ENCODE assay signal across 10 cellular contexts in genomic region chr22:39090426-39091064, GRCh38. TPM values are rescaled to one million over a fixed set of nuclear protein-coding genes. Genes with fewer than 3 reads are reported as not detected.
A peak's percentile ranks its signal among the peaks of the same experiment; 100 is the strongest.
DNase-seq lines count a peak whose midpoint lies in the region; ATAC-seq, FAIRE-seq and TF ChIP-seq lines count a peak whose summit lies in the region.
"Had no signal": no experiment of that assay in that cellular context is flagged by ENCODE, and none has a peak within 500 bp of the region (broad histone marks: within the 10 kb centered on the region; RNA-seq: fewer than 3 reads in every experiment).

No MANE protein-coding gene starts in this region.

- H3K79me2 ChIP-seq in keratinocyte (ENCODE audit: control insufficient read depth, insufficient read depth, low read length): no peaks in the 10 kb centered on the region

- H3K9me3 ChIP-seq in keratinocyte (ENCODE audit: control insufficient read depth, low read depth, low read length) (no peaks in the 10 kb centered on the region), uterus (no peaks in the 10 kb centered on the region)

- no peaks in the 10 kb centered on the region for H3K9me3 Mint-ChIP-seq in activated CD8-positive, alpha-beta memory T cell treated with anti-CD3 and anti-CD28 coated beads, Interleukin-2, amount 10 ng/mL, durations not matched to agents 7 days and 5 days (ENCODE audit: low read depth)

- dilution Hi-C loops in keratinocyte (cut with MboI; ENCODE audit: extremely low pct_ligation_motif_present, low sequenced_read_pairs): no loop called here

- TF ChIP-seq POLR2A in uterus (IDR thresholded peaks at IDR 0.05): no peak

- DNase-seq in LoVo (ENCODE audit: low spot score): peak; percentile 13
- peak; percentile 97 for DNase-seq in activated CD8-positive, alpha-beta memory T cell treated with anti-CD3 and anti-CD28 coated beads, Interleukin-2, amount 10 ng/mL, durations not matched to agents 7 days and 5 days
- DNase-seq in keratinocyte (ENCODE audit: low read depth, low spot score): peak; percentile 86
- DNase-seq in stimulated activated CD8-positive, alpha-beta memory T cell treated with anti-CD3 and anti-CD28 coated beads, Interleukin-7, amount 100 ng/mL, for 1 hour (ENCODE audit: low read depth in 2 of 2): peak; percentile 68 to 76
- no peak for DNase-seq in uterus
- no peak for DNase-seq in NCI-H1436 treated with DMSO at 0.1 percent for 48 hours (lab: John Stamatoyannopoulos, UW)
- no peak for DNase-seq in NCI-H2081 (lab: John Stamatoyannopoulos, UW)
- DNase-seq: Kasumi-1 had no signal

- FAIRE-seq in keratinocyte (lab: Jason Lieb, UNC): peak; percentile 100

- H3K9me1 ChIP-seq in keratinocyte (ENCODE audit: control insufficient read depth, extremely low read depth, insufficient read depth, low read length): no peaks in the 10 kb centered on the region

- H3K4me3 ChIP-seq in keratinocyte (ENCODE audit: control insufficient read depth in 2 of 3, extremely low read depth in 1 of 3, insufficient read depth in 2 of 3, low read depth in 1 of 3, low read length in 3 of 3): peak overlapping the region in 1 of 3 experiments; percentile 24
- no peak overlapping the region for H3K4me3 ChIP-seq in uterus

- TF ChIP-seq CTCF in keratinocyte (optimal IDR thresholded peaks at IDR 0.05 in 1 of 3, IDR thresholded peaks at IDR 0.05 in 1 of 3, conservative IDR thresholded peaks at IDR 0.05 in 1 of 3; ENCODE audit: extremely low read depth in 1 of 3, insufficient read depth in 2 of 3, low read length in 3 of 3) (no peak), uterus (IDR thresholded peaks at IDR 0.05) (no peak)

- H3K27ac ChIP-seq in keratinocyte (ENCODE audit: control insufficient read depth, insufficient read depth, low read length): peak overlapping the region; percentile 16
- no peak overlapping the region for H3K27ac ChIP-seq in uterus

- peaks cover 25% of the 10 kb centered on the region for H3K4me1 ChIP-seq in keratinocyte (ENCODE audit: control insufficient read depth, extremely low read depth, insufficient read depth, low read length)
- no peaks in the 10 kb centered on the region for H3K4me1 ChIP-seq in uterus

- peak; percentile 83 for ATAC-seq in activated CD8-positive, alpha-beta memory T cell treated with anti-CD3 and anti-CD28 coated beads, Interleukin-2, amount 10 ng/mL, durations not matched to agents 7 days and 5 days
- no peak for ATAC-seq in HG03108 (IDR thresholded peaks at IDR 0.05; ENCODE audit: unreplicated experiment)

- H3K4me3 Mint-ChIP-seq in activated CD8-positive, alpha-beta memory T cell treated with anti-CD3 and anti-CD28 coated beads, Interleukin-2, amount 10 ng/mL, durations not matched to agents 7 days and 5 days: peak overlapping the region; percentile 66

- H3K27ac Mint-ChIP-seq in activated CD8-positive, alpha-beta memory T cell treated with anti-CD3 and anti-CD28 coated beads, Interleukin-2, amount 10 ng/mL, durations not matched to agents 7 days and 5 days: peak overlapping the region; percentile 99

- intact Hi-C loops in uterus (cut with DNase I; ENCODE audit: low total_unique reads): no loop called here

- peaks cover 16% of the 10 kb centered on the region for H3K36me3 Mint-ChIP-seq in activated CD8-positive, alpha-beta memory T cell treated with anti-CD3 and anti-CD28 coated beads, Interleukin-2, amount 10 ng/mL, durations not matched to agents 7 days and 5 days

- peaks cover 98% of the 10 kb centered on the region for H3K4me1 Mint-ChIP-seq in activated CD8-positive, alpha-beta memory T cell treated with anti-CD3 and anti-CD28 coated beads, Interleukin-2, amount 10 ng/mL, durations not matched to agents 7 days and 5 days

- H3K36me3 ChIP-seq in keratinocyte (ENCODE audit: control insufficient read depth in 2 of 2, extremely low read depth in 1 of 2, insufficient read depth in 2 of 2, low read length in 2 of 2): no peaks in the 10 kb centered on the region
- no peaks in the 10 kb centered on the region for H3K36me3 ChIP-seq in uterus

- CTCF ChIA-PET in activated CD8-positive, alpha-beta memory T cell treated with anti-CD3 and anti-CD28 coated beads, Interleukin-2, amount 10 ng/mL, durations not matched to agents 7 days and 5 days (lab: Charles Lee): interaction anchor here (0.6 to 4.6 kb wide), 6 partner anchors 8 to 210 kb away, joined by 3 to 17 read pairs (median 4); no protein-coding TSS in a partner anchor

- H3K9ac ChIP-seq in keratinocyte (ENCODE audit: control insufficient read depth, extremely low read depth, insufficient read depth, low read length): peak overlapping the region; percentile 13

- no peaks in the 10 kb centered on the region for H3K27me3 ChIP-seq in keratinocyte (ENCODE audit: control insufficient read depth, extremely low read depth, insufficient read depth, low read length)
- no peaks in the 10 kb centered on the region for H3K27me3 ChIP-seq in uterus

- H4K20me1 ChIP-seq in keratinocyte (ENCODE audit: control insufficient read depth, extremely low read depth, insufficient read depth, low read length): no peaks in the 10 kb centered on the region

- peak overlapping the region; percentile 71 for H3K4me2 ChIP-seq in keratinocyte (ENCODE audit: control insufficient read depth, extremely low read depth, insufficient read depth, low read depth, low read length)

- no peaks in the 10 kb centered on the region for H3K27me3 Mint-ChIP-seq in activated CD8-positive, alpha-beta memory T cell treated with anti-CD3 and anti-CD28 coated beads, Interleukin-2, amount 10 ng/mL, durations not matched to agents 7 days and 5 days

- H2AFZ ChIP-seq in keratinocyte (ENCODE audit: control insufficient read depth, low read length): peak overlapping the region; percentile 41

RNA-seq across cellular contexts. Expression of gene APOBEC3H, which starts 6.5 kb away (rescaled TPM):
- 100 to 1,000 TPM in 1 of 2 experiments, 10 to 100 TPM in 1; 67.0 to 137 TPM for total RNA-seq in activated CD8-positive, alpha-beta memory T cell treated with anti-CD3 and anti-CD28 coated beads, Interleukin-2, amount 10 ng/mL, durations not matched to agents 7 days and 5 days
- 0.14 to 0.51 TPM (median 0.41 TPM) in 3 replicates for polyA plus RNA-seq in keratinocyte
- not detected for polyA plus RNA-seq in keratinocyte (2011; ENCODE audit: low read depth)
- 0.12 and 0.41 TPM in 2 replicates for polyA plus RNA-seq in keratinocyte (2011; cell fraction: cytosol; rRNA removed)
- 0.20 and 0.45 TPM in 2 replicates for polyA plus RNA-seq in keratinocyte (2011; cell fraction: nucleus; rRNA removed)
- polyA plus RNA-seq in keratinocyte (2012; ENCODE audit: low replicate concordance): 0.16 and 0.41 TPM in 2 replicates
- 0.63 to 0.90 TPM in 2 of 3 replicates, not detected in the other for polyA minus RNA-seq in keratinocyte
- not detected for polyA minus RNA-seq in keratinocyte (2011; cell fraction: cytosol; rRNA and poly(A)+ RNA removed)
- polyA minus RNA-seq in keratinocyte (2011; cell fraction: nucleus; rRNA and poly(A)+ RNA removed): not detected in 2 replicates
- total RNA-seq in uterus: under 1 TPM in 1 of 4 donors, not detected in 3; 0.69 TPM
- total RNA-seq: cardiac septum had no signal

RNA-seq across cellular contexts. Expression of gene APOBEC3G, which starts 13.5 kb away (rescaled TPM):
- total RNA-seq in activated CD8-positive, alpha-beta memory T cell treated with anti-CD3 and anti-CD28 coated beads, Interleukin-2, amount 10 ng/mL, durations not matched to agents 7 days and 5 days: 100 to 1,000 TPM; 146 to 196 TPM
- 4.7 to 11.3 TPM (median 7.8 TPM) in 3 replicates for polyA plus RNA-seq in keratinocyte
- polyA plus RNA-seq in keratinocyte (2011; ENCODE audit: low read depth): not detected
- 4.3 and 5.0 TPM in 2 replicates for polyA plus RNA-seq in keratinocyte (2011; cell fraction: cytosol; rRNA removed)
- polyA plus RNA-seq in keratinocyte (2011; cell fraction: nucleus; rRNA removed): 3.4 and 5.0 TPM in 2 replicates
- 0.16 and 8.3 TPM in 2 replicates for polyA plus RNA-seq in keratinocyte (2012; ENCODE audit: low replicate concordance)
- polyA minus RNA-seq in keratinocyte: 5.4 to 6.9 TPM (median 6.2 TPM) in 3 replicates
- polyA minus RNA-seq in keratinocyte (2011; cell fraction: cytosol; rRNA and poly(A)+ RNA removed): 2.5 TPM
- 1.6 TPM in 2 replicates for polyA minus RNA-seq in keratinocyte (2011; cell fraction: nucleus; rRNA and poly(A)+ RNA removed)
- 10 to 100 TPM in 3 of 4 donors, 1 to 10 TPM in 1; 5.9 to 36.1 (median 21.6) TPM for total RNA-seq in uterus

RNA-seq across cellular contexts. Expression of gene APOBEC3F, which starts 49.9 kb away (rescaled TPM):
- total RNA-seq in activated CD8-positive, alpha-beta memory T cell treated with anti-CD3 and anti-CD28 coated beads, Interleukin-2, amount 10 ng/mL, durations not matched to agents 7 days and 5 days: 10 to 100 TPM; 39.8 to 58.0 TPM
- 6.9 to 9.8 TPM (median 7.9 TPM) in 3 replicates for polyA plus RNA-seq in keratinocyte
- 1.9 TPM for polyA plus RNA-seq in keratinocyte (2011; ENCODE audit: low read depth)
- 6.3 and 7.3 TPM in 2 replicates for polyA plus RNA-seq in keratinocyte (2011; cell fraction: cytosol; rRNA removed)
- polyA plus RNA-seq in keratinocyte (2011; cell fraction: nucleus; rRNA removed): 6.3 and 7.2 TPM in 2 replicates
- polyA plus RNA-seq in keratinocyte (2012; ENCODE audit: low replicate concordance): 1.1 and 11.8 TPM in 2 replicates
- 6.1 to 12.0 TPM (median 6.3 TPM) in 3 replicates for polyA minus RNA-seq in keratinocyte
- 1.5 TPM for polyA minus RNA-seq in keratinocyte (2011; cell fraction: cytosol; rRNA and poly(A)+ RNA removed)
- polyA minus RNA-seq in keratinocyte (2011; cell fraction: nucleus; rRNA and poly(A)+ RNA removed): 3.9 and 6.8 TPM in 2 replicates
- total RNA-seq in uterus: 10 to 100 TPM in 1 of 4 donors, 1 to 10 TPM in 2, not detected in 1; 1.2 to 26.6 (median 4.2) TPM

Comparison
In these comparisons a context has a peak if more than half of its experiments do, and no peak if none do; other contexts are left out.
1. DNase-seq: peak in LoVo (single experiment), activated CD8-positive, alpha-beta memory T cell treated with anti-CD3 and anti-CD28 coated beads, Interleukin-2, amount 10 ng/mL, durations not matched to agents 7 days and 5 days (single experiment), keratinocyte (single experiment) and stimulated activated CD8-positive, alpha-beta memory T cell treated with anti-CD3 and anti-CD28 coated beads, Interleukin-7, amount 100 ng/mL, for 1 hour (2 of 2); none in uterus (0 of 2), NCI-H1436 treated with DMSO at 0.1 percent for 48 hours (single experiment) and NCI-H2081 (0 of 2).
2. RNA of gene APOBEC3H, which starts 6.5 kb away (total RNA-seq): 67.0 to 137 TPM in activated CD8-positive, alpha-beta memory T cell treated with anti-CD3 and anti-CD28 coated beads, Interleukin-2, amount 10 ng/mL, durations not matched to agents 7 days and 5 days; 0.69 TPM in uterus; every median in the first group is over 10 times any median in the second.